ENCODE assay signal across 17 cellular contexts in the genomic region with DNA sequence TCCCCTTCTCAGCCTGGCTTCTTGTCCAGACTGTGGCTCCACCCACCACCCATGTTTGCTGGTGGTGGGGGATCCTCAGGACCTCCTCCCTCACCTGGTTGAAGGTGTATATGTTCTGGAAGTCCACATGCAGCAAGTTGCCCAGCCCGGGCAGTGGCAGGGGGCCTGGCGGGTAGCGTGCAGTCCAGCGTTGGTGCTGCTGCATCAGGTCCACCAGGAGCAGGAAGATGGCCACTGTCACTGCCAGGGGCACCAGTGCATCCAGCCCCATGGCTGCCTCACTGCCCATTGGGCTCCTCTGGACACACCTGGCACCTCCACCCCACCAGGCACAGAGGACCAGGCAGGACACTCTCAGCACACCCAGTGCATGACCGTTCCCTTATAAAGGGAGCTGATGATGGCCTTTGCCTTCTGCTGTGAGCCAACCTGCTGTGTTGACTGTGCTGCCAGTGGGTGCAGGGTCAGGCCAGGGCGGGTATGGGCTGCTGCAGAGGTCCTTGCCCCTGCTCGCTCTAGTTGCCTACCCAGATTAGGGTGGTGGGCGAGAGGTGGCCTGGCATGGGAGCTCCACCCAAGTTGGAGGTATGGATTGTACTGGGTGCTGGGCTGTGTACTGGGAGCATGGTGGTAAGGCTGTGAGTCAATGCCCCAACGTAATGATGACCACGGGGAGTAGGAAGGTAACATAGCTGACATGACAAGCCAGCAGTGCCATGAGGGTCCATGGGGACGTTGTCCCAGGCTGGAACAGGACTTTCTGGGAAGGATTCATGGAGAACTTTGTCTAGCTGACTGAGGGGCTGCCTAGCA. TPM values are rescaled to one million over a fixed set of nuclear protein-coding genes. Genes with fewer than 3 reads are reported as not detected.
"Had no signal": no experiment of that assay in that cellular context is flagged by ENCODE, and none has a peak within 500 bp of the region (broad histone marks: within the 10 kb centered on the region; RNA-seq: fewer than 3 reads in every experiment).

No MANE protein-coding gene starts in this region.

- H3K9me3 Mint-ChIP-seq: activated T-helper 2 cell treated with anti-CD3 and anti-CD28 coated beads, Interferon-gamma antibody, Interleukin-2, Interleukin-4, amounts not matched to agents 10 μg/mL and 5 μg/mL and 100 μg/mL, durations not matched to agents 14 hours and 24 hours and 36 hours; immature natural killer cell; nephron progenitor cell; WTC11 had no signal

- H3K4me1 ChIP-seq: body of pancreas, lower lobe of right lung, pancreas had no signal

- H3K4me3 Mint-ChIP-seq: immature natural killer cell, nephron progenitor cell, WTC11 had no signal

- H3K36me3 ChIP-seq: pancreas had no signal

- H3K4me1 Mint-ChIP-seq: immature natural killer cell, WTC11 had no signal

- H3K9me3 ChIP-seq: body of pancreas, lower lobe of right lung, pancreas had no signal

- H3K4me3 ChIP-seq: body of pancreas, lower lobe of right lung, pancreas had no signal

- H3K27ac Mint-ChIP-seq: activated T-helper 2 cell treated with anti-CD3 and anti-CD28 coated beads, Interferon-gamma antibody, Interleukin-2, Interleukin-4, amounts not matched to agents 10 μg/mL and 5 μg/mL and 100 μg/mL, durations not matched to agents 14 hours and 24 hours and 36 hours; nephron progenitor cell; WTC11 had no signal

- DNase-seq: activated CD4-positive, alpha-beta T cell treated with anti-CD3 and anti-CD28 coated beads for 48 hours; activated naive CD4-positive, alpha-beta T cell treated with anti-CD3 and anti-CD28 coated beads, Interleukin-2, amount 50 U/mL, for 16 hours; amygdala; central memory CD4-positive, alpha-beta T cell; effector CD8-positive, alpha-beta T cell; foreskin fibroblast; immature natural killer cell; lower lobe of right lung; nephron progenitor cell; pancreas; stimulated activated CD4-positive, alpha-beta T cell treated with anti-CD3 and anti-CD28 coated beads, Interleukin-2, amount 100 ng/mL, for 48 hours; stimulated activated naive CD4-positive, alpha-beta T cell; T-helper 2 cell; trophoblast cell had no signal

- ATAC-seq: body of pancreas, lower lobe of right lung, pancreas, WTC11 had no signal

- H3K27me3 ChIP-seq: body of pancreas, pancreas had no signal

- FAIRE-seq: pancreas had no signal

- H3K27ac ChIP-seq: body of pancreas, lower lobe of right lung, pancreas had no signal

RNA-seq across cellular contexts. Expression of a gene that starts 24.3 kb away (rescaled TPM):
- polyA plus RNA-seq: immature natural killer cell had no signal
